In genomic region chr10:74008212-74008731, GRCh38 we compare ENCODE assay signal across 8 cellular contexts. TPM values are rescaled to one million over a fixed set of nuclear protein-coding genes. Genes with fewer than 3 reads are reported as not detected.
DNase-seq lines count a peak whose midpoint lies in the region; ATAC-seq and TF ChIP-seq lines count a peak whose summit lies in the region.

No MANE protein-coding gene starts in this region.

- H3K27me3 Mint-ChIP-seq in GM23338 (ENCODE audit: insufficient read depth, low read depth, poor library complexity): peaks cover 16% of the 10 kb centered on the region

- H3K4me3 ChIP-seq in GM23338 (no peak overlapping the region), OCI-LY1 (ENCODE audit: low read depth, low read length, poor library complexity, severe bottlenecking) (no peak overlapping the region), fibroblast of villous mesenchyme (ENCODE audit: low read depth, low read length) (no peak overlapping the region), thyroid gland (replicated peaks in 1 of 3) (no peak overlapping the region)

- H2AFZ ChIP-seq in GM23338 (no peak overlapping the region), OCI-LY1 (ENCODE audit: low read length) (no peak overlapping the region)

- H3K27ac Mint-ChIP-seq in GM23338: 0 out of 2 replicates have a peak overlapping the region, but pooled peaks have one; percentile 12

- H3K4me3 Mint-ChIP-seq in GM23338: no peak overlapping the region

- WGBS in thyroid gland, 2 donors: 90 to 95% methylated on average over 3 of the region's 3 CpGs

- peak overlapping the region; percentile 16; the same call in 1 of the 2 replicates for H3K9ac ChIP-seq in OCI-LY1 (ENCODE audit: low read length)

- H3K27ac ChIP-seq in GM23338 (ENCODE audit: low read depth): no peak overlapping the region
- H3K27ac ChIP-seq in OCI-LY1 (ENCODE audit: low read depth, low read length, poor library complexity, severe bottlenecking): peak overlapping the region; percentile 42
- H3K27ac ChIP-seq in thyroid gland: no peak overlapping the region

- H3K79me2 ChIP-seq in GM23338 (replicated peaks; ENCODE audit: insufficient read depth) (peaks cover 100% of the 10 kb centered on the region), OCI-LY1 (ENCODE audit: insufficient read depth, low read length) (no peaks in the 10 kb centered on the region)

- TF ChIP-seq CTCF in GM23338 (conservative IDR thresholded peaks at IDR 0.05; ENCODE audit: low read depth in 2 of 2) (no peak), OCI-LY1 (IDR thresholded peaks at IDR 0.05; ENCODE audit: low read length) (no peak), fibroblast of villous mesenchyme (IDR thresholded peaks at IDR 0.05; ENCODE audit: insufficient read depth, low read depth, low read length) (no peak), thyroid gland (IDR thresholded peaks at IDR 0.05) (no peak)

- H3K4me2 ChIP-seq in GM23338 (no peak overlapping the region), OCI-LY1 (ENCODE audit: low read length) (no peak overlapping the region)

- peak; percentile 72 for DNase-seq in DMS 273 (lab: John Stamatoyannopoulos, UW; ENCODE audit: unreplicated experiment)
- no peak for DNase-seq in GM23338 (ENCODE audit: low spot score)
- peak; percentile 73 for DNase-seq in fibroblast of villous mesenchyme (ENCODE audit: low read depth)
- no peak for DNase-seq in thyroid gland
- DNase-seq in SK-N-DZ (ENCODE audit: low spot score): no peak

- intact Hi-C loops in thyroid gland (cut with DNase I): no loop called here

- peaks cover 38% of the 10 kb centered on the region for H3K4me1 ChIP-seq in GM23338 (ENCODE audit: insufficient read depth)
- H3K4me1 ChIP-seq in OCI-LY1 (ENCODE audit: insufficient read depth, low read length, severe bottlenecking): peaks cover 30% of the 10 kb centered on the region
- H3K4me1 ChIP-seq in thyroid gland: peaks cover 25 to 27% of the 10 kb centered on the region in 2 donors

- no peaks in the 10 kb centered on the region for H3K9me2 ChIP-seq in GM23338 (ENCODE audit: insufficient read depth)
- no peaks in the 10 kb centered on the region for H3K9me2 ChIP-seq in OCI-LY1 (ENCODE audit: low read depth, low read length)

- no peak for TF ChIP-seq POLR2A in thyroid gland (IDR thresholded peaks at IDR 0.05)

- no peaks in the 10 kb centered on the region for H3K9me3 Mint-ChIP-seq in GM23338

- H3K27me3 ChIP-seq in GM23338 (ENCODE audit: insufficient read depth): no peaks in the 10 kb centered on the region
- H3K27me3 ChIP-seq in OCI-LY1 (ENCODE audit: insufficient read depth, low read length): no peaks in the 10 kb centered on the region
- H3K27me3 ChIP-seq in thyroid gland: no peaks in the 10 kb centered on the region

- peaks cover 7% of the 10 kb centered on the region for H3K36me3 ChIP-seq in GM23338 (ENCODE audit: insufficient read depth)
- H3K36me3 ChIP-seq in OCI-LY1 (ENCODE audit: insufficient read depth, low read length): no peaks in the 10 kb centered on the region
- no peaks in the 10 kb centered on the region for H3K36me3 ChIP-seq in thyroid gland

- peaks cover 41% of the 10 kb centered on the region; the same call in 2 of the 3 replicates for H3K36me3 Mint-ChIP-seq in GM23338 (ENCODE audit: low read depth)

- H3K9me3 ChIP-seq in OCI-LY1 (ENCODE audit: low read length): no peaks in the 10 kb centered on the region
- no peaks in the 10 kb centered on the region for H3K9me3 ChIP-seq in thyroid gland

- H3F3A ChIP-seq in GM23338 (replicated peaks; ENCODE audit: low read depth) (no peaks in the 10 kb centered on the region; the same call in 1 of the 2 replicates), OCI-LY1 (ENCODE audit: insufficient read depth, low read length) (no peaks in the 10 kb centered on the region; the same call in 1 of the 2 replicates)

- H3K4me1 Mint-ChIP-seq in GM23338: peaks cover 56% of the 10 kb centered on the region

- ATAC-seq in GM23338: no peak
- no peak for ATAC-seq in HG02970 (IDR thresholded peaks at IDR 0.05; ENCODE audit: low FRiP score, unreplicated experiment)
- ATAC-seq in GM21423 (IDR thresholded peaks at IDR 0.05; ENCODE audit: unreplicated experiment): no peak

- H4K20me1 ChIP-seq in GM23338 (replicated peaks; ENCODE audit: insufficient read depth) (peaks cover 74% of the 10 kb centered on the region), OCI-LY1 (ENCODE audit: insufficient read depth, low read length) (no peaks in the 10 kb centered on the region)

TF ChIP-seq in GM23338, 12 proteins besides CTCF, POLR2A, EP300 and RAD21 (continues in another document):
- TF ChIP-seq NANOG (IDR thresholded peaks at IDR 0.05; ENCODE audit: borderline replicate concordance) (no peak), ETS1 (IDR thresholded peaks at IDR 0.05) (no peak), EZH2phosphoT487 (IDR thresholded peaks at IDR 0.05; ENCODE audit: unreplicated experiment) (no peak), STAT1 (IDR thresholded peaks at IDR 0.05; ENCODE audit: unreplicated experiment) (no peak), ZNF331 (CRISPR knock-in tag; IDR thresholded peaks at IDR 0.05; ENCODE audit: low read depth) (no peak), JUNB (IDR thresholded peaks at IDR 0.05; ENCODE audit: unreplicated experiment) (no peak), POLR2AphosphoS5 (IDR thresholded peaks at IDR 0.05; ENCODE audit: low read depth) (no peak), EZH2 (IDR thresholded peaks at IDR 0.05; ENCODE audit: low read depth, unreplicated experiment) (no peak), CREB1 (CRISPR knock-in tag; IDR thresholded peaks at IDR 0.05; ENCODE audit: low read depth) (no peak)
- TF ChIP-seq, protein P1, sequence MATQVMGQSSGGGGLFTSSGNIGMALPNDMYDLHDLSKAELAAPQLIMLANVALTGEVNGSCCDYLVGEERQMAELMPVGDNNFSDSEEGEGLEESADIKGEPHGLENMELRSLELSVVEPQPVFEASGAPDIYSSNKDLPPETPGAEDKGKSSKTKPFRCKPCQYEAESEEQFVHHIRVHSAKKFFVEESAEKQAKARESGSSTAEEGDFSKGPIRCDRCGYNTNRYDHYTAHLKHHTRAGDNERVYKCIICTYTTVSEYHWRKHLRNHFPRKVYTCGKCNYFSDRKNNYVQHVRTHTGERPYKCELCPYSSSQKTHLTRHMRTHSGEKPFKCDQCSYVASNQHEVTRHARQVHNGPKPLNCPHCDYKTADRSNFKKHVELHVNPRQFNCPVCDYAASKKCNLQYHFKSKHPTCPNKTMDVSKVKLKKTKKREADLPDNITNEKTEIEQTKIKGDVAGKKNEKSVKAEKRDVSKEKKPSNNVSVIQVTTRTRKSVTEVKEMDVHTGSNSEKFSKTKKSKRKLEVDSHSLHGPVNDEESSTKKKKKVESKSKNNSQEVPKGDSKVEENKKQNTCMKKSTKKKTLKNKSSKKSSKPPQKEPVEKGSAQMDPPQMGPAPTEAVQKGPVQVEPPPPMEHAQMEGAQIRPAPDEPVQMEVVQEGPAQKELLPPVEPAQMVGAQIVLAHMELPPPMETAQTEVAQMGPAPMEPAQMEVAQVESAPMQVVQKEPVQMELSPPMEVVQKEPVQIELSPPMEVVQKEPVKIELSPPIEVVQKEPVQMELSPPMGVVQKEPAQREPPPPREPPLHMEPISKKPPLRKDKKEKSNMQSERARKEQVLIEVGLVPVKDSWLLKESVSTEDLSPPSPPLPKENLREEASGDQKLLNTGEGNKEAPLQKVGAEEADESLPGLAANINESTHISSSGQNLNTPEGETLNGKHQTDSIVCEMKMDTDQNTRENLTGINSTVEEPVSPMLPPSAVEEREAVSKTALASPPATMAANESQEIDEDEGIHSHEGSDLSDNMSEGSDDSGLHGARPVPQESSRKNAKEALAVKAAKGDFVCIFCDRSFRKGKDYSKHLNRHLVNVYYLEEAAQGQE (IDR thresholded peaks at IDR 0.05; ENCODE audit: unreplicated experiment): no peak

RNA-seq across cellular contexts. Expression of gene VCL, which starts 10.4 kb away (rescaled TPM):
- 234 and 254 TPM in 2 replicates for total RNA-seq in GM23338 (2014; rRNA removed; shearing (Covaris generic))
- polyA plus RNA-seq in GM23338 (2016; fragmentation: Nextera tagmentation; extraction: Ambion mirVana): 58.0 and 60.7 TPM in 2 replicates
- total RNA-seq in fibroblast of villous mesenchyme (448 and 513 TPM in 2 replicates), thyroid gland (100 to 1,000 TPM in 3 of 4 donors, 10 to 100 TPM in 1; 71.9 to 151 (median 112) TPM)
- 20.3 and 26.1 TPM in 2 replicates for polyA plus RNA-seq in SK-N-DZ (2014; cell fraction: cytosol; rRNA removed)
- 16.2 and 20.0 TPM in 2 replicates for polyA plus RNA-seq in SK-N-DZ (2014; cell fraction: nucleus; rRNA removed)

Comparison
In these comparisons a context has a peak if more than half of its experiments do, and no peak if none do; other contexts are left out.
1. DNase-seq: peak in DMS 273 (single experiment) and fibroblast of villous mesenchyme (single experiment); none in GM23338 (single experiment), thyroid gland (0 of 2) and SK-N-DZ (single experiment).